16 cellular contexts compared by ENCODE assay signal in genomic region chr4:121564840-121565375, GRCh38.
"Had no signal": no experiment of that assay in that cellular context is flagged by ENCODE, and none has a peak within 500 bp of the region (broad histone marks: within the 10 kb centered on the region; RNA-seq: fewer than 3 reads in every experiment).

No MANE protein-coding gene starts in this region.

- H3K27ac Mint-ChIP-seq: activated naive CD8-positive, alpha-beta T cell treated with anti-CD3 and anti-CD28 coated beads, Interleukin-2, amount 10 ng/mL, durations not matched to agents 7 days and 5 days; activated T-helper 1 cell treated with anti-CD3 and anti-CD28 coated beads, Interleukin-12 subunit alpha, Interleukin-12 subunit beta, Interleukin-2, Interleukin-4 antibody, amounts not matched to agents 30 ng/mL and 10 ng/mL and 1 ng/mL, durations not matched to agents 14 hours and 24 hours and 36 hours; memory B cell; natural killer cell; stimulated activated effector memory CD8-positive, alpha-beta T cell treated with anti-CD3 and anti-CD28 coated beads, Interleukin-12 subunit alpha, Interleukin-12 subunit beta, amount 100 ng/mL, for 72 hours had no signal

- H3K27me3 ChIP-seq: neutrophil, vagina had no signal

- H3K27ac ChIP-seq: neutrophil, vagina had no signal

- FAIRE-seq: frontal cortex had no signal

- H3K36me3 Mint-ChIP-seq: activated naive CD8-positive, alpha-beta T cell treated with anti-CD3 and anti-CD28 coated beads, Interleukin-2, amount 10 ng/mL, durations not matched to agents 7 days and 5 days; memory B cell; natural killer cell; stimulated activated effector memory CD8-positive, alpha-beta T cell treated with anti-CD3 and anti-CD28 coated beads, Interleukin-12 subunit alpha, Interleukin-12 subunit beta, amount 100 ng/mL, for 72 hours had no signal

- H3K4me3 Mint-ChIP-seq: activated naive CD8-positive, alpha-beta T cell treated with anti-CD3 and anti-CD28 coated beads, Interleukin-2, amount 10 ng/mL, durations not matched to agents 7 days and 5 days; activated T-helper 1 cell treated with anti-CD3 and anti-CD28 coated beads, Interleukin-12 subunit alpha, Interleukin-12 subunit beta, Interleukin-2, Interleukin-4 antibody, amounts not matched to agents 30 ng/mL and 10 ng/mL and 1 ng/mL, durations not matched to agents 14 hours and 24 hours and 36 hours; memory B cell; natural killer cell; stimulated activated effector memory CD8-positive, alpha-beta T cell treated with anti-CD3 and anti-CD28 coated beads, Interleukin-12 subunit alpha, Interleukin-12 subunit beta, amount 100 ng/mL, for 72 hours had no signal

- DNase-seq: activated CD4-positive, alpha-beta T cell treated with anti-CD3 and anti-CD28 coated beads, Interleukin-2, amount 50 U/mL, for 1 hour; activated CD8-positive, alpha-beta memory T cell treated with anti-CD3 and anti-CD28 coated beads for 24 hours; activated naive CD4-positive, alpha-beta T cell; activated naive CD8-positive, alpha-beta T cell treated with anti-CD3 and anti-CD28 coated beads, Interleukin-2, amount 10 ng/mL, durations not matched to agents 7 days and 5 days; anterior cingulate cortex; head of caudate nucleus; natural killer cell; T-helper 1 cell; T1000 had no signal

- ATAC-seq: activated CD4-positive, CD25-positive, alpha-beta regulatory T cell treated with anti-CD3 and anti-CD28 coated beads, Interleukin-2, amount 50 U/mL, for 24 hours; natural killer cell; stimulated activated effector memory CD8-positive, alpha-beta T cell treated with anti-CD3 and anti-CD28 coated beads, Interleukin-12 subunit alpha, Interleukin-12 subunit beta, amount 100 ng/mL, for 72 hours had no signal

- H3K4me1 Mint-ChIP-seq: activated naive CD8-positive, alpha-beta T cell treated with anti-CD3 and anti-CD28 coated beads, Interleukin-2, amount 10 ng/mL, durations not matched to agents 7 days and 5 days; memory B cell; natural killer cell; stimulated activated effector memory CD8-positive, alpha-beta T cell treated with anti-CD3 and anti-CD28 coated beads, Interleukin-12 subunit alpha, Interleukin-12 subunit beta, amount 100 ng/mL, for 72 hours had no signal

- H3K9me3 Mint-ChIP-seq: activated naive CD8-positive, alpha-beta T cell treated with anti-CD3 and anti-CD28 coated beads, Interleukin-2, amount 10 ng/mL, durations not matched to agents 7 days and 5 days; activated T-helper 1 cell treated with anti-CD3 and anti-CD28 coated beads, Interleukin-12 subunit alpha, Interleukin-12 subunit beta, Interleukin-2, Interleukin-4 antibody, amounts not matched to agents 30 ng/mL and 10 ng/mL and 1 ng/mL, durations not matched to agents 14 hours and 24 hours and 36 hours; stimulated activated effector memory CD8-positive, alpha-beta T cell treated with anti-CD3 and anti-CD28 coated beads, Interleukin-12 subunit alpha, Interleukin-12 subunit beta, amount 100 ng/mL, for 72 hours had no signal

- H3K4me3 ChIP-seq: vagina had no signal

- H3K4me1 ChIP-seq: vagina had no signal

- H3K36me3 ChIP-seq: neutrophil, vagina had no signal

- H3K9me3 ChIP-seq: neutrophil, vagina had no signal
